1 cellular context compared by ENCODE assay signal in the genomic region with DNA sequence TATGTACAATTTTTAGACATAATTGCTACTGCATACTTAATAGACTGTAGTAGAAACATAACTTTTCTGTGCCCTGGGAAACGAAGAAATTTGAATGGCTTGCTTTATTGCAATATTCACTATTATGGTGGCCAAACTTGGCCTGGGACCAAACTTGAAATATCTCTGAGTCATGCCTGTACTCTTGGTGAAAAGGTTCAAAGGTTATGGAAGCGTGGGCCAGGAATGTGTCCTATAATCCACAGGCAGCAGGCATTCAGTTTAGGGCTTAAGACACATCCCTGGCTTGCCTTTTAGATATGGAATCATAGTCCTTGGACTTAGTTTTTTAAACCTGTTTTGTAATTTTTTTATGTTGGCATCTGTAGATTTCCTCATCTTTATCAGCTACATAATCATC.
TF ChIP-seq lines count a peak whose summit lies in the region.

No MANE protein-coding gene starts in this region.

TF ChIP-seq in HepG2, 621 proteins besides CTCF, POLR2A, EP300 and RAD21 (continued from another document and continues in another):
- TF ChIP-seq, protein P1, sequence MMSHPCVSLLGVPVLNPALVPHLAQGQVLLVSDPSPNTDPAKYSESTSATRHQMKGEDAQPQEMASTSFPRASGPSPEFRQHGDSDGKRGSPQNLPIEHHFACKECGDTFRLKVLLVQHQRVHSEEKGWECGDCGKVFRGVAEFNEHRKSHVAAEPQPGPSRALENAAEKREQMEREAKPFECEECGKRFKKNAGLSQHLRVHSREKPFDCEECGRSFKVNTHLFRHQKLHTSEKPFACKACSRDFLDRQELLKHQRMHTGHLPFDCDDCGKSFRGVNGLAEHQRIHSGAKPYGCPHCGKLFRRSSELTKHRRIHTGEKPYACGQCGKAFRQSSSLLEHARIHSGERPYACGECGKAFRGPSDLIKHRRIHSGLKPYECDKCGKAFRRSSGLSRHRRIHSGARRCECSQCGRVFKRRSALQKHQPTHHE (CRISPR knock-in tag; IDR thresholded peaks at IDR 0.05; ENCODE audit: borderline replicate concordance), result no peak
- TF ChIP-seq NR2F1 (CRISPR knock-in tag; IDR thresholded peaks at IDR 0.05) (peak in 1 of 2 experiments; percentile 73; a peak in 2 of 4 replicates), CBX1 (IDR thresholded peaks at IDR 0.05; ENCODE audit: low read depth) (no peak), NCOA1 (CRISPR knock-in tag; IDR thresholded peaks at IDR 0.05) (no peak), ZNF24 (IDR thresholded peaks at IDR 0.05) (0 out of 2 replicates have a peak, but pooled peaks have one; percentile 18), MED1 (CRISPR knock-in tag; IDR thresholded peaks at IDR 0.05) (peak; percentile 41; the same call in 1 of the 2 replicates), SIN3B (IDR thresholded peaks at IDR 0.05; ENCODE audit: low read length) (no peak), KMT2A (CRISPR knock-in tag; IDR thresholded peaks at IDR 0.05) (no peak), MTA1 (CRISPR knock-in tag; IDR thresholded peaks at IDR 0.05; ENCODE audit: borderline replicate concordance) (no peak), JUND (CRISPR knock-in tag; IDR thresholded peaks at IDR 0.05) (peak; percentile 74), TARDBP (CRISPR knock-in tag; IDR thresholded peaks at IDR 0.05) (0 out of 2 replicates have a peak, but pooled peaks have one; percentile 26), RARA (CRISPR knock-in tag; IDR thresholded peaks at IDR 0.05) (0 out of 2 replicates have a peak, but pooled peaks have one; percentile 16), ZFP1 (CRISPR knock-in tag; IDR thresholded peaks at IDR 0.05) (no peak), SP4 (CRISPR knock-in tag; IDR thresholded peaks at IDR 0.05) (no peak), ZNF251 (CRISPR knock-in tag; IDR thresholded peaks at IDR 0.05) (no peak), ZNF160 (CRISPR knock-in tag; IDR thresholded peaks at IDR 0.05) (no peak), MIXL1 (CRISPR knock-in tag; IDR thresholded peaks at IDR 0.05) (no peak), REPIN1 (CRISPR knock-in tag; IDR thresholded peaks at IDR 0.05; ENCODE audit: borderline replicate concordance, low read depth) (peak; percentile 25; the same call in 1 of the 2 replicates), NONO (IDR thresholded peaks at IDR 0.05) (no peak), NONO (CRISPR knock-in tag; conservative IDR thresholded peaks at IDR 0.05) (no peak), ATF7 (IDR thresholded peaks at IDR 0.05) (no peak), ATF7 (CRISPR knock-in tag; IDR thresholded peaks at IDR 0.05) (no peak), WIZ (CRISPR knock-in tag; IDR thresholded peaks at IDR 0.05) (no peak), TCF12 (IDR thresholded peaks at IDR 0.05) (no peak), TCF12 (CRISPR knock-in tag; IDR thresholded peaks at IDR 0.05) (no peak), RFX3 (CRISPR knock-in tag; IDR thresholded peaks at IDR 0.05) (no peak), PHF5A (CRISPR knock-in tag; IDR thresholded peaks at IDR 0.05; ENCODE audit: low read depth, unreplicated experiment) (no peak), ADNP (CRISPR knock-in tag; IDR thresholded peaks at IDR 0.05) (no peak), ZNF790 (CRISPR knock-in tag; IDR thresholded peaks at IDR 0.05; ENCODE audit: borderline replicate concordance) (no peak), NCOR1 (IDR thresholded peaks at IDR 0.05; ENCODE audit: borderline replicate concordance, low read length) (peak; percentile 71; the same call in 1 of the 2 replicates)
- TF ChIP-seq, protein P2, sequence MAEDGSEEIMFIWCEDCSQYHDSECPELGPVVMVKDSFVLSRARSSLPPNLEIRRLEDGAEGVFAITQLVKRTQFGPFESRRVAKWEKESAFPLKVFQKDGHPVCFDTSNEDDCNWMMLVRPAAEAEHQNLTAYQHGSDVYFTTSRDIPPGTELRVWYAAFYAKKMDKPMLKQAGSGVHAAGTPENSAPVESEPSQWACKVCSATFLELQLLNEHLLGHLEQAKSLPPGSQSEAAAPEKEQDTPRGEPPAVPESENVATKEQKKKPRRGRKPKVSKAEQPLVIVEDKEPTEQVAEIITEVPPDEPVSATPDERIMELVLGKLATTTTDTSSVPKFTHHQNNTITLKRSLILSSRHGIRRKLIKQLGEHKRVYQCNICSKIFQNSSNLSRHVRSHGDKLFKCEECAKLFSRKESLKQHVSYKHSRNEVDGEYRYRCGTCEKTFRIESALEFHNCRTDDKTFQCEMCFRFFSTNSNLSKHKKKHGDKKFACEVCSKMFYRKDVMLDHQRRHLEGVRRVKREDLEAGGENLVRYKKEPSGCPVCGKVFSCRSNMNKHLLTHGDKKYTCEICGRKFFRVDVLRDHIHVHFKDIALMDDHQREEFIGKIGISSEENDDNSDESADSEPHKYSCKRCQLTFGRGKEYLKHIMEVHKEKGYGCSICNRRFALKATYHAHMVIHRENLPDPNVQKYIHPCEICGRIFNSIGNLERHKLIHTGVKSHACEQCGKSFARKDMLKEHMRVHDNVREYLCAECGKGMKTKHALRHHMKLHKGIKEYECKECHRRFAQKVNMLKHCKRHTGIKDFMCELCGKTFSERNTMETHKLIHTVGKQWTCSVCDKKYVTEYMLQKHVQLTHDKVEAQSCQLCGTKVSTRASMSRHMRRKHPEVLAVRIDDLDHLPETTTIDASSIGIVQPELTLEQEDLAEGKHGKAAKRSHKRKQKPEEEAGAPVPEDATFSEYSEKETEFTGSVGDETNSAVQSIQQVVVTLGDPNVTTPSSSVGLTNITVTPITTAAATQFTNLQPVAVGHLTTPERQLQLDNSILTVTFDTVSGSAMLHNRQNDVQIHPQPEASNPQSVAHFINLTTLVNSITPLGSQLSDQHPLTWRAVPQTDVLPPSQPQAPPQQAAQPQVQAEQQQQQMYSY (CRISPR knock-in tag; IDR thresholded peaks at IDR 0.05), result no peak
- TF ChIP-seq, protein P3, sequence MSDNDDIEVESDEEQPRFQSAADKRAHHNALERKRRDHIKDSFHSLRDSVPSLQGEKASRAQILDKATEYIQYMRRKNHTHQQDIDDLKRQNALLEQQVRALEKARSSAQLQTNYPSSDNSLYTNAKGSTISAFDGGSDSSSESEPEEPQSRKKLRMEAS (IDR thresholded peaks at IDR 0.05), result no peak
- TF ChIP-seq, protein P4, sequence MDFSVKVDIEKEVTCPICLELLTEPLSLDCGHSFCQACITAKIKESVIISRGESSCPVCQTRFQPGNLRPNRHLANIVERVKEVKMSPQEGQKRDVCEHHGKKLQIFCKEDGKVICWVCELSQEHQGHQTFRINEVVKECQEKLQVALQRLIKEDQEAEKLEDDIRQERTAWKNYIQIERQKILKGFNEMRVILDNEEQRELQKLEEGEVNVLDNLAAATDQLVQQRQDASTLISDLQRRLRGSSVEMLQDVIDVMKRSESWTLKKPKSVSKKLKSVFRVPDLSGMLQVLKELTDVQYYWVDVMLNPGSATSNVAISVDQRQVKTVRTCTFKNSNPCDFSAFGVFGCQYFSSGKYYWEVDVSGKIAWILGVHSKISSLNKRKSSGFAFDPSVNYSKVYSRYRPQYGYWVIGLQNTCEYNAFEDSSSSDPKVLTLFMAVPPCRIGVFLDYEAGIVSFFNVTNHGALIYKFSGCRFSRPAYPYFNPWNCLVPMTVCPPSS (IDR thresholded peaks at IDR 0.05), result no peak
- TF ChIP-seq, protein P5, sequence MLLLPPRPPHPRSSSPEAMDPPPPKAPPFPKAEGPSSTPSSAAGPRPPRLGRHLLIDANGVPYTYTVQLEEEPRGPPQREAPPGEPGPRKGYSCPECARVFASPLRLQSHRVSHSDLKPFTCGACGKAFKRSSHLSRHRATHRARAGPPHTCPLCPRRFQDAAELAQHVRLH (CRISPR knock-in tag; IDR thresholded peaks at IDR 0.05; ENCODE audit: borderline replicate concordance, low read depth), result no peak
- TF ChIP-seq, protein P6, sequence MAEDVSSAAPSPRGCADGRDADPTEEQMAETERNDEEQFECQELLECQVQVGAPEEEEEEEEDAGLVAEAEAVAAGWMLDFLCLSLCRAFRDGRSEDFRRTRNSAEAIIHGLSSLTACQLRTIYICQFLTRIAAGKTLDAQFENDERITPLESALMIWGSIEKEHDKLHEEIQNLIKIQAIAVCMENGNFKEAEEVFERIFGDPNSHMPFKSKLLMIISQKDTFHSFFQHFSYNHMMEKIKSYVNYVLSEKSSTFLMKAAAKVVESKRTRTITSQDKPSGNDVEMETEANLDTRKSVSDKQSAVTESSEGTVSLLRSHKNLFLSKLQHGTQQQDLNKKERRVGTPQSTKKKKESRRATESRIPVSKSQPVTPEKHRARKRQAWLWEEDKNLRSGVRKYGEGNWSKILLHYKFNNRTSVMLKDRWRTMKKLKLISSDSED (CRISPR knock-in tag; IDR thresholded peaks at IDR 0.05), result no peak
- TF ChIP-seq, protein P7, sequence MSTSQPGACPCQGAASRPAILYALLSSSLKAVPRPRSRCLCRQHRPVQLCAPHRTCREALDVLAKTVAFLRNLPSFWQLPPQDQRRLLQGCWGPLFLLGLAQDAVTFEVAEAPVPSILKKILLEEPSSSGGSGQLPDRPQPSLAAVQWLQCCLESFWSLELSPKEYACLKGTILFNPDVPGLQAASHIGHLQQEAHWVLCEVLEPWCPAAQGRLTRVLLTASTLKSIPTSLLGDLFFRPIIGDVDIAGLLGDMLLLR (CRISPR knock-in tag; IDR thresholded peaks at IDR 0.05), result no peak
- TF ChIP-seq, protein P8, sequence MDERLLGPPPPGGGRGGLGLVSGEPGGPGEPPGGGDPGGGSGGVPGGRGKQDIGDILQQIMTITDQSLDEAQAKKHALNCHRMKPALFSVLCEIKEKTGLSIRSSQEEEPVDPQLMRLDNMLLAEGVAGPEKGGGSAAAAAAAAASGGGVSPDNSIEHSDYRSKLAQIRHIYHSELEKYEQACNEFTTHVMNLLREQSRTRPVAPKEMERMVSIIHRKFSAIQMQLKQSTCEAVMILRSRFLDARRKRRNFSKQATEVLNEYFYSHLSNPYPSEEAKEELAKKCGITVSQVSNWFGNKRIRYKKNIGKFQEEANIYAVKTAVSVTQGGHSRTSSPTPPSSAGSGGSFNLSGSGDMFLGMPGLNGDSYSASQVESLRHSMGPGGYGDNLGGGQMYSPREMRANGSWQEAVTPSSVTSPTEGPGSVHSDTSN (CRISPR knock-in tag; IDR thresholded peaks at IDR 0.05), result no peak
- TF ChIP-seq, protein P9, sequence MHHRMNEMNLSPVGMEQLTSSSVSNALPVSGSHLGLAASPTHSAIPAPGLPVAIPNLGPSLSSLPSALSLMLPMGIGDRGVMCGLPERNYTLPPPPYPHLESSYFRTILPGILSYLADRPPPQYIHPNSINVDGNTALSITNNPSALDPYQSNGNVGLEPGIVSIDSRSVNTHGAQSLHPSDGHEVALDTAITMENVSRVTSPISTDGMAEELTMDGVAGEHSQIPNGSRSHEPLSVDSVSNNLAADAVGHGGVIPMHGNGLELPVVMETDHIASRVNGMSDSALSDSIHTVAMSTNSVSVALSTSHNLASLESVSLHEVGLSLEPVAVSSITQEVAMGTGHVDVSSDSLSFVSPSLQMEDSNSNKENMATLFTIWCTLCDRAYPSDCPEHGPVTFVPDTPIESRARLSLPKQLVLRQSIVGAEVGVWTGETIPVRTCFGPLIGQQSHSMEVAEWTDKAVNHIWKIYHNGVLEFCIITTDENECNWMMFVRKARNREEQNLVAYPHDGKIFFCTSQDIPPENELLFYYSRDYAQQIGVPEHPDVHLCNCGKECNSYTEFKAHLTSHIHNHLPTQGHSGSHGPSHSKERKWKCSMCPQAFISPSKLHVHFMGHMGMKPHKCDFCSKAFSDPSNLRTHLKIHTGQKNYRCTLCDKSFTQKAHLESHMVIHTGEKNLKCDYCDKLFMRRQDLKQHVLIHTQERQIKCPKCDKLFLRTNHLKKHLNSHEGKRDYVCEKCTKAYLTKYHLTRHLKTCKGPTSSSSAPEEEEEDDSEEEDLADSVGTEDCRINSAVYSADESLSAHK (CRISPR knock-in tag; IDR thresholded peaks at IDR 0.05; ENCODE audit: borderline replicate concordance), result no peak
- TF ChIP-seq, protein P10, sequence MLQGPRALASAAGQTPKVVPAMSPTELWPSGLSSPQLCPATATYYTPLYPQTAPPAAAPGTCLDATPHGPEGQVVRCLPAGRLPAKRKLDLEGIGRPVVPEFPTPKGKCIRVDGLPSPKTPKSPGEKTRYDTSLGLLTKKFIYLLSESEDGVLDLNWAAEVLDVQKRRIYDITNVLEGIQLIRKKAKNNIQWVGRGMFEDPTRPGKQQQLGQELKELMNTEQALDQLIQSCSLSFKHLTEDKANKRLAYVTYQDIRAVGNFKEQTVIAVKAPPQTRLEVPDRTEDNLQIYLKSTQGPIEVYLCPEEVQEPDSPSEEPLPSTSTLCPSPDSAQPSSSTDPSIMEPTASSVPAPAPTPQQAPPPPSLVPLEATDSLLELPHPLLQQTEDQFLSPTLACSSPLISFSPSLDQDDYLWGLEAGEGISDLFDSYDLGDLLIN (CRISPR knock-in tag; IDR thresholded peaks at IDR 0.05; ENCODE audit: borderline replicate concordance), result no peak
- TF ChIP-seq, protein P11, sequence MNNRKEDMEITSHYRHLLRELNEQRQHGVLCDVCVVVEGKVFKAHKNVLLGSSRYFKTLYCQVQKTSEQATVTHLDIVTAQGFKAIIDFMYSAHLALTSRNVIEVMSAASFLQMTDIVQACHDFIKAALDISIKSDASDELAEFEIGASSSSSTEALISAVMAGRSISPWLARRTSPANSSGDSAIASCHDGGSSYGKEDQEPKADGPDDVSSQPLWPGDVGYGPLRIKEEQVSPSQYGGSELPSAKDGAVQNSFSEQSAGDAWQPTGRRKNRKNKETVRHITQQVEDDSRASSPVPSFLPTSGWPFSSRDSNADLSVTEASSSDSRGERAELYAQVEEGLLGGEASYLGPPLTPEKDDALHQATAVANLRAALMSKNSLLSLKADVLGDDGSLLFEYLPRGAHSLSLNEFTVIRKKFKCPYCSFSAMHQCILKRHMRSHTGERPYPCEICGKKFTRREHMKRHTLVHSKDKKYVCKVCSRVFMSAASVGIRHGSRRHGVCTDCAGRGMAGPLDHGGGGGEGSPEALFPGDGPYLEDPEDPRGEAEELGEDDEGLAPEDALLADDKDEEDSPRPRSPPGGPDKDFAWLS (CRISPR knock-in tag; IDR thresholded peaks at IDR 0.05; ENCODE audit: borderline replicate concordance), result no peak
